ENCODE assay signal across 1 cellular context in the genomic region with DNA sequence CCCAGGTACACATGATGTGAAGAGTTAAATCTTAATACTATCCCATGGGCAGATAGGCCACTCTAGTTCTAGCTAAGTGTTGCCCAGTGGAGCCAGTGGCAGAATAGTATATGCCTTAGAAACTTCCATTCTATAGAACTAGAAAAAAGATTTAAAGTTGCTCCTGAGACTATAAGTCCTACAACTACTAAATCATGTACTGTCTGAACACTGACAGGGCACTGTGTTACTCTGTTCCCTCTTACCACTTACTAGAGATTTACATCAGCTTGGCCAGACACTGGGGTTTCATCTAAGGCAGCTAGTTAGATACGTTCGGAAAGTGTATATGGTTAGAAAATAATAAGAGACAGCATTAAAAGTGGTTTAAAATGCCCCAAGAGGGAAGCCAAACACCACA.
TF ChIP-seq lines count a peak whose summit lies in the region.

No MANE protein-coding gene starts in this region.

TF ChIP-seq in K562, 482 proteins besides CTCF, POLR2A, EP300 and RAD21:
- TF ChIP-seq MEIS2 (IDR thresholded peaks at IDR 0.05; ENCODE audit: partially characterized antibody) (peak; percentile 68), PTRF (tag; IDR thresholded peaks at IDR 0.05) (no peak), HDAC2 (IDR thresholded peaks at IDR 0.05) (no peak)
- TF ChIP-seq, protein P1, sequence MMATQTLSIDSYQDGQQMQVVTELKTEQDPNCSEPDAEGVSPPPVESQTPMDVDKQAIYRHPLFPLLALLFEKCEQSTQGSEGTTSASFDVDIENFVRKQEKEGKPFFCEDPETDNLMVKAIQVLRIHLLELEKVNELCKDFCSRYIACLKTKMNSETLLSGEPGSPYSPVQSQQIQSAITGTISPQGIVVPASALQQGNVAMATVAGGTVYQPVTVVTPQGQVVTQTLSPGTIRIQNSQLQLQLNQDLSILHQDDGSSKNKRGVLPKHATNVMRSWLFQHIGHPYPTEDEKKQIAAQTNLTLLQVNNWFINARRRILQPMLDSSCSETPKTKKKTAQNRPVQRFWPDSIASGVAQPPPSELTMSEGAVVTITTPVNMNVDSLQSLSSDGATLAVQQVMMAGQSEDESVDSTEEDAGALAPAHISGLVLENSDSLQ (IDR thresholded peaks at IDR 0.05): peak; percentile 63; the same call in 1 of the 2 replicates
- TF ChIP-seq, protein P2, sequence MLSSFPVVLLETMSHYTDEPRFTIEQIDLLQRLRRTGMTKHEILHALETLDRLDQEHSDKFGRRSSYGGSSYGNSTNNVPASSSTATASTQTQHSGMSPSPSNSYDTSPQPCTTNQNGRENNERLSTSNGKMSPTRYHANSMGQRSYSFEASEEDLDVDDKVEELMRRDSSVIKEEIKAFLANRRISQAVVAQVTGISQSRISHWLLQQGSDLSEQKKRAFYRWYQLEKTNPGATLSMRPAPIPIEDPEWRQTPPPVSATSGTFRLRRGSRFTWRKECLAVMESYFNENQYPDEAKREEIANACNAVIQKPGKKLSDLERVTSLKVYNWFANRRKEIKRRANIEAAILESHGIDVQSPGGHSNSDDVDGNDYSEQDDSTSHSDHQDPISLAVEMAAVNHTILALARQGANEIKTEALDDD (IDR thresholded peaks at IDR 0.05): 0 out of 2 replicates have a peak, but pooled peaks have one; percentile 23
- TF ChIP-seq, protein P3, sequence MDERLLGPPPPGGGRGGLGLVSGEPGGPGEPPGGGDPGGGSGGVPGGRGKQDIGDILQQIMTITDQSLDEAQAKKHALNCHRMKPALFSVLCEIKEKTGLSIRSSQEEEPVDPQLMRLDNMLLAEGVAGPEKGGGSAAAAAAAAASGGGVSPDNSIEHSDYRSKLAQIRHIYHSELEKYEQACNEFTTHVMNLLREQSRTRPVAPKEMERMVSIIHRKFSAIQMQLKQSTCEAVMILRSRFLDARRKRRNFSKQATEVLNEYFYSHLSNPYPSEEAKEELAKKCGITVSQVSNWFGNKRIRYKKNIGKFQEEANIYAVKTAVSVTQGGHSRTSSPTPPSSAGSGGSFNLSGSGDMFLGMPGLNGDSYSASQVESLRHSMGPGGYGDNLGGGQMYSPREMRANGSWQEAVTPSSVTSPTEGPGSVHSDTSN (CRISPR knock-in tag; IDR thresholded peaks at IDR 0.05; ENCODE audit: low read depth): no peak
- TF ChIP-seq, protein P3 (tag; conservative IDR thresholded peaks at IDR 0.05; ENCODE audit: low read depth): peak; percentile 46; the same call in 1 of the 2 replicates
